Comparison of ENCODE assay signal across 12 cellular contexts in genomic region chr1:234923626-234924025, GRCh38.
"Had no signal": no experiment of that assay in that cellular context is flagged by ENCODE, and none has a peak within 500 bp of the region (broad histone marks: within the 10 kb centered on the region; RNA-seq: fewer than 3 reads in every experiment).

No MANE protein-coding gene starts in this region.

- H3K9me3 ChIP-seq: adrenal gland, colonic mucosa had no signal

- ATAC-seq: activated T-cell treated with anti-CD3 and anti-CD28 coated beads, Interleukin-2, amount 50 U/mL, for 72 hours had no signal

- H3K4me3 ChIP-seq: adrenal gland, colonic mucosa, hepatocyte, tibial nerve had no signal

- H3K27me3 ChIP-seq: adrenal gland, colonic mucosa, hepatocyte, tibial nerve had no signal

- DNase-seq: activated naive CD4-positive, alpha-beta T cell treated with anti-CD3 and anti-CD28 coated beads for 36 hours; activated T-cell treated with anti-CD3 and anti-CD28 coated beads, Interleukin-2, amount 50 U/mL, for 72 hours; colonic mucosa; effector memory CD4-positive, alpha-beta T cell; SIG-M5 had no signal

- H3K9me3 Mint-ChIP-seq: activated naive CD4-positive, alpha-beta T cell treated with anti-CD3 and anti-CD28 coated beads for 36 hours had no signal

- H3K27ac ChIP-seq: colonic mucosa, epithelial cell of prostate, hepatocyte, parathyroid adenoma, tibial nerve had no signal

- H3K4me3 Mint-ChIP-seq: activated naive CD4-positive, alpha-beta T cell treated with anti-CD3 and anti-CD28 coated beads for 36 hours; activated T-cell treated with anti-CD3 and anti-CD28 coated beads, Interleukin-2, amount 50 U/mL, for 72 hours; neural crest cell; T-helper 2 cell treated with Interferon-gamma antibody and Interleukin-4, amounts not matched to agents 5 μg/mL and 100 μg/mL, for 36 hours had no signal

- H3K36me3 ChIP-seq: adrenal gland, colonic mucosa, tibial nerve had no signal

- H3K4me1 ChIP-seq: parathyroid adenoma had no signal

- H3K27ac Mint-ChIP-seq: activated naive CD4-positive, alpha-beta T cell treated with anti-CD3 and anti-CD28 coated beads for 36 hours; T-helper 2 cell treated with Interferon-gamma antibody and Interleukin-4, amounts not matched to agents 5 μg/mL and 100 μg/mL, for 36 hours had no signal
